In genomic region chr15:38490231-38490630, GRCh38 we compare ENCODE assay signal across 2 cellular contexts.
A peak's percentile ranks its signal among the peaks of the same experiment; 100 is the strongest.
TF ChIP-seq lines count a peak whose summit lies in the region.

No MANE protein-coding gene starts in this region.

TF ChIP-seq in IMR-90, 13 proteins besides CTCF, POLR2A, EP300 and RAD21:
- TF ChIP-seq FOS (IDR thresholded peaks at IDR 0.05; ENCODE audit: low read depth, low read length): no peak
- TF ChIP-seq BHLHE40 (IDR thresholded peaks at IDR 0.05; ENCODE audit: low read depth, low read length): peak; percentile 6; the same call in 1 of the 2 replicates
- TF ChIP-seq MAFK (IDR thresholded peaks at IDR 0.05; ENCODE audit: low read depth, low read length): 0 out of 2 replicates have a peak, but pooled peaks have one; percentile 1
- no peak for TF ChIP-seq SMC3 (IDR thresholded peaks at IDR 0.05; ENCODE audit: low read depth, low read length)

TF ChIP-seq in GM12878, 131 proteins besides CTCF, POLR2A, EP300 and RAD21:
- TF ChIP-seq TCF7 (IDR thresholded peaks at IDR 0.05; ENCODE audit: borderline replicate concordance): no peak
- TF ChIP-seq FOXM1 (IDR thresholded peaks at IDR 0.05; ENCODE audit: low read depth, low read length): no peak
- TF ChIP-seq, protein P1, sequence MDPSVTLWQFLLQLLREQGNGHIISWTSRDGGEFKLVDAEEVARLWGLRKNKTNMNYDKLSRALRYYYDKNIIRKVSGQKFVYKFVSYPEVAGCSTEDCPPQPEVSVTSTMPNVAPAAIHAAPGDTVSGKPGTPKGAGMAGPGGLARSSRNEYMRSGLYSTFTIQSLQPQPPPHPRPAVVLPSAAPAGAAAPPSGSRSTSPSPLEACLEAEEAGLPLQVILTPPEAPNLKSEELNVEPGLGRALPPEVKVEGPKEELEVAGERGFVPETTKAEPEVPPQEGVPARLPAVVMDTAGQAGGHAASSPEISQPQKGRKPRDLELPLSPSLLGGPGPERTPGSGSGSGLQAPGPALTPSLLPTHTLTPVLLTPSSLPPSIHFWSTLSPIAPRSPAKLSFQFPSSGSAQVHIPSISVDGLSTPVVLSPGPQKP (IDR thresholded peaks at IDR 0.05; ENCODE audit: low read depth, low read length): no peak
- no peak for TF ChIP-seq SREBF1 (IDR thresholded peaks at IDR 0.05; ENCODE audit: low read length)
- 0 out of 2 replicates have a peak, but pooled peaks have one; percentile 13 for TF ChIP-seq POLR2AphosphoS5 (IDR thresholded peaks at IDR 0.05; ENCODE audit: low read length)
- TF ChIP-seq HDAC2 (IDR thresholded peaks at IDR 0.05): no peak
